ENCODE assay signal across 25 cellular contexts in the genomic region with DNA sequence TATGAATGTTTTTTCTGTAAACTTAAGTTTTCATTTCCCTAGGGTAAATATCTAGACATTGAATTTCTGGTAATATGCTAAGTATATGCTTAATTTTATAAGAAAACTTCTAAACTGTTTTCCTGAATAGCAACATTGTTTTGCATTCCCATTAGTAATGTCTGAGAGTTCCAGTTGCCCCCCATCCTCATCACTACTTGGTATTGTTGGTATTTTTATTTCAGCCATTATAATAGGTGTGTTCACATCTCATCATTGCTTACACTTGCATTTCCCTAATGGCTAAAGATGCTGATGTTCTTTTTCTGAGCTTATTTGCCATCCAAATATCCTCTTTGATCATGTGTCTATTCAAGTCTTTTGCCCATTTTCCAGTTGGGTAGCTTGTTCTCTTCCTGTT.
"Had no signal": no experiment of that assay in that cellular context is flagged by ENCODE, and none has a peak within 500 bp of the region (broad histone marks: within the 10 kb centered on the region; RNA-seq: fewer than 3 reads in every experiment).

No MANE protein-coding gene starts in this region.

- H3K27ac ChIP-seq: stomach, suprapubic skin, testis, thoracic aorta, thyroid gland, tibial nerve, transverse colon, upper lobe of left lung, upper lobe of right lung, uterus, vagina had no signal

- H3K4me3 ChIP-seq: stomach, suprapubic skin, testis, thoracic aorta, thyroid gland, tibial nerve, transverse colon, upper lobe of left lung, upper lobe of right lung, uterus, vagina had no signal

- DNase-seq: stimulated activated CD4-positive, alpha-beta T cell treated with anti-CD3 and anti-CD28 coated beads, Interleukin-2, amount 100 ng/mL, for 48 hours; stimulated activated CD4-positive, alpha-beta T cell treated with anti-CD3 and anti-CD28 coated beads, Interleukin-4, amount 100 ng/mL, for 1 hour; stimulated activated CD4-positive, alpha-beta T cell treated with anti-CD3 and anti-CD28 coated beads, Interleukin-4, amount 100 ng/mL, for 24 hours; stimulated activated CD4-positive, alpha-beta T cell treated with anti-CD3 and anti-CD28 coated beads, Interleukin-4, amount 100 ng/mL, for 4 hours; stimulated activated CD8-positive, alpha-beta memory T cell treated with anti-CD3 and anti-CD28 coated beads, Interleukin-4, amount 100 ng/mL, for 48 hours; stimulated activated naive B cell treated with anti-CD40 and anti-IgM and Interleukin-4, amounts not matched to agents 10 μg/mL and 1 μg/mL and 100 μg/mL, for 72 hours; stimulated activated naive CD4-positive, alpha-beta T cell; stimulated activated naive CD4-positive, alpha-beta T cell treated with Interleukin-2 at 50 U/mL for 16 hours; stimulated activated naive CD8-positive, alpha-beta T cell treated with anti-CD3 and anti-CD28 coated beads, Interleukin-15, amount 100 ng/mL, for 72 hours; stimulated activated naive CD8-positive, alpha-beta T cell treated with anti-CD3 and anti-CD28 coated beads, Interleukin-15, Interleukin-2, amounts not matched to agents 100 U/mL and 50 U/mL, for 24 hours; stomach; substantia nigra; testis; thyroid gland; transverse colon; trophoblast cell; upper lobe of left lung; upper lobe of right lung; uterus had no signal

- H3K36me3 ChIP-seq: stomach, suprapubic skin, thoracic aorta, thyroid gland, tibial nerve, transverse colon, upper lobe of left lung, upper lobe of right lung, uterus, vagina had no signal

- ATAC-seq: stimulated activated effector memory CD8-positive, alpha-beta T cell treated with anti-CD3 and anti-CD28 coated beads, Interleukin-12 subunit alpha, Interleukin-12 subunit beta, amount 100 ng/mL, for 72 hours; stimulated activated memory B cell treated with anti-CD40 and anti-IgM and Interleukin-4, amounts not matched to agents 10 μg/mL and 1 μg/mL and 100 μg/mL, for 72 hours; stimulated activated naive B cell treated with anti-CD40 and anti-IgM and Interleukin-4, amounts not matched to agents 10 μg/mL and 1 μg/mL and 100 μg/mL, for 72 hours; stimulated activated naive CD8-positive, alpha-beta T cell treated with anti-CD3 and anti-CD28 coated beads, Interleukin-15, amount 100 ng/mL, for 72 hours; stimulated activated naive CD8-positive, alpha-beta T cell treated with anti-CD3 and anti-CD28 coated beads, Interleukin-15, Interleukin-2, amounts not matched to agents 100 U/mL and 50 U/mL, for 24 hours; upper lobe of right lung had no signal

- H3K4me1 ChIP-seq: suprapubic skin, testis, tibial nerve, upper lobe of left lung, upper lobe of right lung, uterus, vagina had no signal

- H3K9me3 ChIP-seq: suprapubic skin, testis, thyroid gland, transverse colon, upper lobe of left lung, upper lobe of right lung, uterus, vagina had no signal

- H3K27me3 ChIP-seq: stomach, testis, thyroid gland, tibial nerve, transverse colon, upper lobe of left lung, upper lobe of right lung, uterus, vagina had no signal
